19 cellular contexts compared by ENCODE assay signal in genomic region chr2:98832172-98832571, GRCh38.
"Had no signal": no experiment of that assay in that cellular context is flagged by ENCODE, and none has a peak within 500 bp of the region (broad histone marks: within the 10 kb centered on the region; RNA-seq: fewer than 3 reads in every experiment).

No MANE protein-coding gene starts in this region.

- DNase-seq: activated B cell treated with CpG ODN at 0.5 μM for 24 hours; activated CD4-positive, alpha-beta T cell treated with anti-CD3 and anti-CD28 coated beads, Interleukin-2, amount 10 ng/mL, durations not matched to agents 24 days and 14 days; activated CD8-positive, alpha-beta memory T cell treated with anti-CD3 and anti-CD28 coated beads, Interleukin-2, amount 50 U/mL, for 4 hours; activated CD8-positive, alpha-beta T cell treated with anti-CD3 and anti-CD28 coated beads, Interleukin-2, amount 10 ng/mL, durations not matched to agents 7 days and 5 days; activated gamma-delta T cell; activated T-cell treated with anti-CD3 and anti-CD28 coated beads, Interleukin-2, amount 50 U/mL, for 48 hours; amygdala; central memory CD4-positive, alpha-beta T cell; effector memory CD4-positive, alpha-beta T cell; foreskin melanocyte; spleen; SW 1271; tibial artery had no signal

- ATAC-seq: activated CD8-positive, alpha-beta T cell treated with anti-CD3 and anti-CD28 coated beads, Interleukin-2, amount 10 ng/mL, durations not matched to agents 7 days and 5 days; activated naive CD4-positive, alpha-beta T cell treated with anti-CD3 and anti-CD28 coated beads, Interleukin-2, amount 50 U/mL, for 72 hours; sciatic nerve had no signal

- H3K4me3 ChIP-seq: spleen, tibial artery had no signal

- H3K9me3 ChIP-seq: spleen, tibial artery had no signal

- H3K36me3 Mint-ChIP-seq: activated naive CD4-positive, alpha-beta T cell treated with anti-CD3 and anti-CD28 coated beads, Interleukin-2, amount 50 U/mL, for 72 hours; brain had no signal

- H3K4me3 Mint-ChIP-seq: activated B cell treated with CpG ODN at 0.5 μM for 24 hours; activated CD4-positive, alpha-beta T cell treated with anti-CD3 and anti-CD28 coated beads, Interleukin-2, amount 10 ng/mL, durations not matched to agents 24 days and 14 days; activated CD8-positive, alpha-beta T cell treated with anti-CD3 and anti-CD28 coated beads, Interleukin-2, amount 10 ng/mL, durations not matched to agents 7 days and 5 days; brain; nephron; T-helper 2 cell treated with Interferon-gamma antibody and Interleukin-4, amounts not matched to agents 5 μg/mL and 100 μg/mL, for 36 hours had no signal

- H3K27ac Mint-ChIP-seq: activated B cell treated with CpG ODN at 0.5 μM for 24 hours; activated CD4-positive, alpha-beta T cell treated with anti-CD3 and anti-CD28 coated beads, Interleukin-2, amount 10 ng/mL, durations not matched to agents 24 days and 14 days; activated CD8-positive, alpha-beta T cell treated with anti-CD3 and anti-CD28 coated beads, Interleukin-2, amount 10 ng/mL, durations not matched to agents 7 days and 5 days; brain; nephron; T-helper 2 cell treated with Interferon-gamma antibody and Interleukin-4, amounts not matched to agents 5 μg/mL and 100 μg/mL, for 36 hours had no signal

- H3K27ac ChIP-seq: epithelial cell of prostate, tibial artery had no signal

- H3K9me3 Mint-ChIP-seq: activated B cell treated with CpG ODN at 0.5 μM for 24 hours; activated CD4-positive, alpha-beta T cell treated with anti-CD3 and anti-CD28 coated beads, Interleukin-2, amount 10 ng/mL, durations not matched to agents 24 days and 14 days; activated naive CD4-positive, alpha-beta T cell treated with anti-CD3 and anti-CD28 coated beads, Interleukin-2, amount 50 U/mL, for 72 hours; brain; nephron; T-helper 2 cell treated with Interferon-gamma antibody and Interleukin-4, amounts not matched to agents 5 μg/mL and 100 μg/mL, for 36 hours had no signal

- H3K36me3 ChIP-seq: spleen, tibial artery had no signal

- H3K27me3 Mint-ChIP-seq: activated B cell treated with CpG ODN at 0.5 μM for 24 hours; activated CD4-positive, alpha-beta T cell treated with anti-CD3 and anti-CD28 coated beads, Interleukin-2, amount 10 ng/mL, durations not matched to agents 24 days and 14 days had no signal

- H3K4me1 Mint-ChIP-seq: nephron had no signal

- H3K27me3 ChIP-seq: spleen had no signal
